ENCODE assay signal across 1 cellular context in genomic region chr7:539731-540411, GRCh38.
TF ChIP-seq lines count a peak whose summit lies in the region.

No MANE protein-coding gene starts in this region.

TF ChIP-seq in HepG2, 621 proteins besides CTCF, POLR2A, EP300 and RAD21 (continued from another document and continues in another):
- TF ChIP-seq, protein P1, sequence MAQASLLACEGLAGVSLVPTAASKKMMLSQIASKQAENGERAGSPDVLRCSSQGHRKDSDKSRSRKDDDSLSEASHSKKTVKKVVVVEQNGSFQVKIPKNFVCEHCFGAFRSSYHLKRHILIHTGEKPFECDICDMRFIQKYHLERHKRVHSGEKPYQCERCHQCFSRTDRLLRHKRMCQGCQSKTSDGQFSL (CRISPR knock-in tag; IDR thresholded peaks at IDR 0.05): 0 out of 2 replicates have a peak, but pooled peaks have one; percentile 49
- TF ChIP-seq GATAD1 (CRISPR knock-in tag; IDR thresholded peaks at IDR 0.05): no peak
- peak; percentile 25; the same call in 1 of the 2 replicates for TF ChIP-seq PHF8 (CRISPR knock-in tag; IDR thresholded peaks at IDR 0.05)
- TF ChIP-seq TOPORS (CRISPR knock-in tag; IDR thresholded peaks at IDR 0.05): no peak
- TF ChIP-seq NONO (IDR thresholded peaks at IDR 0.05): no peak
- TF ChIP-seq NONO (CRISPR knock-in tag; conservative IDR thresholded peaks at IDR 0.05): no peak
- TF ChIP-seq SETDB1 (CRISPR knock-in tag; IDR thresholded peaks at IDR 0.05; ENCODE audit: borderline replicate concordance): no peak
- TF ChIP-seq TBX2 (CRISPR knock-in tag; IDR thresholded peaks at IDR 0.05; ENCODE audit: borderline replicate concordance): no peak
- TF ChIP-seq PHF21A (CRISPR knock-in tag; IDR thresholded peaks at IDR 0.05): peak; percentile 26; the same call in 1 of the 2 replicates
- TF ChIP-seq KDM4B (CRISPR knock-in tag; IDR thresholded peaks at IDR 0.05): no peak
- no peak for TF ChIP-seq CREM (IDR thresholded peaks at IDR 0.05)
- TF ChIP-seq CREM (CRISPR knock-in tag; IDR thresholded peaks at IDR 0.05): no peak
- TF ChIP-seq, protein P2, sequence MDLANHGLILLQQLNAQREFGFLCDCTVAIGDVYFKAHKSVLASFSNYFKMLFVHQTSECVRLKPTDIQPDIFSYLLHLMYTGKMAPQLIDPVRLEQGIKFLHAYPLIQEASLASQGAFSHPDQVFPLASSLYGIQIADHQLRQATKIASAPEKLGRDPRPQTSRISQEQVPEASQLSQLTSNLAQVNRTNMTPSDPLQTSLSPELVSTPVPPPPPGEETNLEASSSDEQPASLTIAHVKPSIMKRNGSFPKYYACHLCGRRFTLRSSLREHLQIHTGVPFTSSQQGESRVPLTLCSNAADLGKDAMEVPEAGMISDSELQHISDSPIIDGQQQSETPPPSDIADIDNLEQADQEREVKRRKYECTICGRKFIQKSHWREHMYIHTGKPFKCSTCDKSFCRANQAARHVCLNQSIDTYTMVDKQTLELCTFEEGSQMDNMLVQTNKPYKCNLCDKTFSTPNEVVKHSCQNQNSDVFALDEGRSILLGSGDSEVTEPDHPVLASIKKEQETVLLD (CRISPR knock-in tag; IDR thresholded peaks at IDR 0.05; ENCODE audit: low read depth): no peak
- TF ChIP-seq DNMT3B (CRISPR knock-in tag; conservative IDR thresholded peaks at IDR 0.05): no peak
- no peak for TF ChIP-seq ZSCAN9 (CRISPR knock-in tag; IDR thresholded peaks at IDR 0.05; ENCODE audit: borderline replicate concordance)
- no peak for TF ChIP-seq MXD4 (CRISPR knock-in tag; IDR thresholded peaks at IDR 0.05)
- TF ChIP-seq, protein P3, sequence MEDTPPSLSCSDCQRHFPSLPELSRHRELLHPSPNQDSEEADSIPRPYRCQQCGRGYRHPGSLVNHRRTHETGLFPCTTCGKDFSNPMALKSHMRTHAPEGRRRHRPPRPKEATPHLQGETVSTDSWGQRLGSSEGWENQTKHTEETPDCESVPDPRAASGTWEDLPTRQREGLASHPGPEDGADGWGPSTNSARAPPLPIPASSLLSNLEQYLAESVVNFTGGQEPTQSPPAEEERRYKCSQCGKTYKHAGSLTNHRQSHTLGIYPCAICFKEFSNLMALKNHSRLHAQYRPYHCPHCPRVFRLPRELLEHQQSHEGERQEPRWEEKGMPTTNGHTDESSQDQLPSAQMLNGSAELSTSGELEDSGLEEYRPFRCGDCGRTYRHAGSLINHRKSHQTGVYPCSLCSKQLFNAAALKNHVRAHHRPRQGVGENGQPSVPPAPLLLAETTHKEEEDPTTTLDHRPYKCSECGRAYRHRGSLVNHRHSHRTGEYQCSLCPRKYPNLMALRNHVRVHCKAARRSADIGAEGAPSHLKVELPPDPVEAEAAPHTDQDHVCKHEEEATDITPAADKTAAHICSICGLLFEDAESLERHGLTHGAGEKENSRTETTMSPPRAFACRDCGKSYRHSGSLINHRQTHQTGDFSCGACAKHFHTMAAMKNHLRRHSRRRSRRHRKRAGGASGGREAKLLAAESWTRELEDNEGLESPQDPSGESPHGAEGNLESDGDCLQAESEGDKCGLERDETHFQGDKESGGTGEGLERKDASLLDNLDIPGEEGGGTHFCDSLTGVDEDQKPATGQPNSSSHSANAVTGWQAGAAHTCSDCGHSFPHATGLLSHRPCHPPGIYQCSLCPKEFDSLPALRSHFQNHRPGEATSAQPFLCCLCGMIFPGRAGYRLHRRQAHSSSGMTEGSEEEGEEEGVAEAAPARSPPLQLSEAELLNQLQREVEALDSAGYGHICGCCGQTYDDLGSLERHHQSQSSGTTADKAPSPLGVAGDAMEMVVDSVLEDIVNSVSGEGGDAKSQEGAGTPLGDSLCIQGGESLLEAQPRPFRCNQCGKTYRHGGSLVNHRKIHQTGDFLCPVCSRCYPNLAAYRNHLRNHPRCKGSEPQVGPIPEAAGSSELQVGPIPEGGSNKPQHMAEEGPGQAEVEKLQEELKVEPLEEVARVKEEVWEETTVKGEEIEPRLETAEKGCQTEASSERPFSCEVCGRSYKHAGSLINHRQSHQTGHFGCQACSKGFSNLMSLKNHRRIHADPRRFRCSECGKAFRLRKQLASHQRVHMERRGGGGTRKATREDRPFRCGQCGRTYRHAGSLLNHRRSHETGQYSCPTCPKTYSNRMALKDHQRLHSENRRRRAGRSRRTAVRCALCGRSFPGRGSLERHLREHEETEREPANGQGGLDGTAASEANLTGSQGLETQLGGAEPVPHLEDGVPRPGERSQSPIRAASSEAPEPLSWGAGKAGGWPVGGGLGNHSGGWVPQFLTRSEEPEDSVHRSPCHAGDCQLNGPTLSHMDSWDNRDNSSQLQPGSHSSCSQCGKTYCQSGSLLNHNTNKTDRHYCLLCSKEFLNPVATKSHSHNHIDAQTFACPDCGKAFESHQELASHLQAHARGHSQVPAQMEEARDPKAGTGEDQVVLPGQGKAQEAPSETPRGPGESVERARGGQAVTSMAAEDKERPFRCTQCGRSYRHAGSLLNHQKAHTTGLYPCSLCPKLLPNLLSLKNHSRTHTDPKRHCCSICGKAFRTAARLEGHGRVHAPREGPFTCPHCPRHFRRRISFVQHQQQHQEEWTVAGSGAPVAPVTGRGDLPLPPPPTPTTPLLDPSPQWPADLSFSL (CRISPR knock-in tag; IDR thresholded peaks at IDR 0.05): no peak
- TF ChIP-seq, protein P4, sequence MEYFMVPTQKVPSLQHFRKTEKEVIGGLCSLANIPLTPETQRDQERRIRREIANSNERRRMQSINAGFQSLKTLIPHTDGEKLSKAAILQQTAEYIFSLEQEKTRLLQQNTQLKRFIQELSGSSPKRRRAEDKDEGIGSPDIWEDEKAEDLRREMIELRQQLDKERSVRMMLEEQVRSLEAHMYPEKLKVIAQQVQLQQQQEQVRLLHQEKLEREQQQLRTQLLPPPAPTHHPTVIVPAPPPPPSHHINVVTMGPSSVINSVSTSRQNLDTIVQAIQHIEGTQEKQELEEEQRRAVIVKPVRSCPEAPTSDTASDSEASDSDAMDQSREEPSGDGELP (IDR thresholded peaks at IDR 0.05; ENCODE audit: borderline replicate concordance, low read depth): no peak; the same call in 1 of the 2 replicates
- TF ChIP-seq SP5 (CRISPR knock-in tag; IDR thresholded peaks at IDR 0.05; ENCODE audit: borderline replicate concordance, low read depth): peak; percentile 37
- no peak for TF ChIP-seq ZFP41 (CRISPR knock-in tag; IDR thresholded peaks at IDR 0.05; ENCODE audit: borderline replicate concordance)
- no peak for TF ChIP-seq RCOR2 (CRISPR knock-in tag; IDR thresholded peaks at IDR 0.05)
- no peak for TF ChIP-seq ZNF160 (CRISPR knock-in tag; IDR thresholded peaks at IDR 0.05)
- no peak for TF ChIP-seq MAFF (IDR thresholded peaks at IDR 0.05; ENCODE audit: low read depth, low read length)
- no peak for TF ChIP-seq ZNF781 (CRISPR knock-in tag; IDR thresholded peaks at IDR 0.05; ENCODE audit: borderline replicate concordance, not compliant biosample characterization)
- no peak for TF ChIP-seq ZNF567 (CRISPR knock-in tag; IDR thresholded peaks at IDR 0.05; ENCODE audit: borderline replicate concordance)
- TF ChIP-seq ZZZ3 (CRISPR knock-in tag; IDR thresholded peaks at IDR 0.05; ENCODE audit: borderline replicate concordance): no peak
- no peak for TF ChIP-seq ONECUT2 (CRISPR knock-in tag; IDR thresholded peaks at IDR 0.05)
- no peak for TF ChIP-seq KLF13 (CRISPR knock-in tag; IDR thresholded peaks at IDR 0.05)
- TF ChIP-seq HNRNPK (IDR thresholded peaks at IDR 0.05; ENCODE audit: low read depth, low read length, poor library complexity, severe bottlenecking): peak; percentile 96
- no peak for TF ChIP-seq DPF2 (CRISPR knock-in tag; IDR thresholded peaks at IDR 0.05; ENCODE audit: borderline replicate concordance, low read depth)
- no peak for TF ChIP-seq SIX1 (CRISPR knock-in tag; IDR thresholded peaks at IDR 0.05; ENCODE audit: borderline replicate concordance)
- TF ChIP-seq NFYC (CRISPR knock-in tag; IDR thresholded peaks at IDR 0.05): no peak
- peak; percentile 95 for TF ChIP-seq PCBP1 (IDR thresholded peaks at IDR 0.05; ENCODE audit: borderline replicate concordance, low read depth, low read length)
- no peak for TF ChIP-seq MXI1 (IDR thresholded peaks at IDR 0.05; ENCODE audit: borderline replicate concordance, low read depth, low read length)
- no peak for TF ChIP-seq ZNF484 (CRISPR knock-in tag; IDR thresholded peaks at IDR 0.05; ENCODE audit: borderline replicate concordance, low read depth)
- TF ChIP-seq PHF20 (CRISPR knock-in tag; IDR thresholded peaks at IDR 0.05): no peak
- TF ChIP-seq NBN (conservative IDR thresholded peaks at IDR 0.05): no peak
- TF ChIP-seq ZNF878 (CRISPR knock-in tag; IDR thresholded peaks at IDR 0.05): no peak
- no peak for TF ChIP-seq ZNF547 (CRISPR knock-in tag; IDR thresholded peaks at IDR 0.05)
- TF ChIP-seq KAT7 (CRISPR knock-in tag; IDR thresholded peaks at IDR 0.05; ENCODE audit: borderline replicate concordance): no peak
- no peak for TF ChIP-seq GRHL1 (CRISPR knock-in tag; conservative IDR thresholded peaks at IDR 0.05)
- 0 out of 2 replicates have a peak, but pooled peaks have one; percentile 11 for TF ChIP-seq NCOA2 (CRISPR knock-in tag; IDR thresholded peaks at IDR 0.05)
- no peak for TF ChIP-seq ZNF724P (CRISPR knock-in tag; IDR thresholded peaks at IDR 0.05; ENCODE audit: borderline replicate concordance)
- no peak for TF ChIP-seq HOXA9 (CRISPR knock-in tag; IDR thresholded peaks at IDR 0.05; ENCODE audit: borderline replicate concordance)
- peak; percentile 56; the same call in 1 of the 2 replicates for TF ChIP-seq ZNF331 (CRISPR knock-in tag; IDR thresholded peaks at IDR 0.05)
- no peak for TF ChIP-seq POGK (CRISPR knock-in tag; conservative IDR thresholded peaks at IDR 0.05)
- TF ChIP-seq ZNF326 (CRISPR knock-in tag; IDR thresholded peaks at IDR 0.05; ENCODE audit: borderline replicate concordance): no peak
- no peak for TF ChIP-seq KLF12 (CRISPR knock-in tag; IDR thresholded peaks at IDR 0.05; ENCODE audit: borderline replicate concordance)
- TF ChIP-seq TEAD3 (CRISPR knock-in tag; optimal IDR thresholded peaks at IDR 0.05; ENCODE audit: borderline replicate concordance): no peak
- TF ChIP-seq ELF3 (CRISPR knock-in tag; IDR thresholded peaks at IDR 0.05): 0 out of 2 replicates have a peak, but pooled peaks have one; percentile 15
- no peak for TF ChIP-seq REPIN1 (CRISPR knock-in tag; IDR thresholded peaks at IDR 0.05; ENCODE audit: borderline replicate concordance, low read depth)
- TF ChIP-seq TP53 (CRISPR knock-in tag; conservative IDR thresholded peaks at IDR 0.05): no peak
- TF ChIP-seq ZNF710 (CRISPR knock-in tag; IDR thresholded peaks at IDR 0.05; ENCODE audit: borderline replicate concordance): peak; percentile 60; the same call in 1 of the 2 replicates
- TF ChIP-seq MYC (CRISPR knock-in tag; IDR thresholded peaks at IDR 0.05; ENCODE audit: borderline replicate concordance): 0 out of 2 replicates have a peak, but pooled peaks have one; percentile 47
- no peak for TF ChIP-seq GTF2F1 (IDR thresholded peaks at IDR 0.05; ENCODE audit: low read length)
- TF ChIP-seq MXD3 (CRISPR knock-in tag; IDR thresholded peaks at IDR 0.05): no peak
- TF ChIP-seq THYN1 (CRISPR knock-in tag; IDR thresholded peaks at IDR 0.05; ENCODE audit: borderline replicate concordance, low read depth): no peak
- TF ChIP-seq NFKBIZ (CRISPR knock-in tag; IDR thresholded peaks at IDR 0.05): no peak
- 0 out of 2 replicates have a peak, but pooled peaks have one; percentile 5 for TF ChIP-seq BRD4 (CRISPR knock-in tag; IDR thresholded peaks at IDR 0.05)
- TF ChIP-seq RARG (CRISPR knock-in tag; IDR thresholded peaks at IDR 0.05; ENCODE audit: low read depth): no peak
